In genomic region chr16:52953215-52953614, GRCh38 we compare ENCODE assay signal across 21 cellular contexts.
"Had no signal": no experiment of that assay in that cellular context is flagged by ENCODE, and none has a peak within 500 bp of the region (broad histone marks: within the 10 kb centered on the region; RNA-seq: fewer than 3 reads in every experiment).

No MANE protein-coding gene starts in this region.

- H3K27me3 ChIP-seq: gastroesophageal sphincter, right lobe of liver, upper lobe of left lung had no signal

- H3K27ac ChIP-seq: epithelial cell of prostate, gastroesophageal sphincter, right lobe of liver, skin epidermis, thoracic aorta, upper lobe of left lung had no signal

- H3K4me1 ChIP-seq: gastroesophageal sphincter, right lobe of liver, upper lobe of left lung had no signal

- H3K9me3 ChIP-seq: gastroesophageal sphincter, right lobe of liver, thoracic aorta, upper lobe of left lung had no signal

- H3K36me3 ChIP-seq: gastroesophageal sphincter, right lobe of liver, thoracic aorta, upper lobe of left lung had no signal

- H3K4me3 ChIP-seq: gastroesophageal sphincter, right lobe of liver, skin epidermis, thoracic aorta, upper lobe of left lung had no signal

- DNase-seq: activated CD4-positive, alpha-beta T cell treated with anti-CD3 and anti-CD28 coated beads for 1 hour; activated CD4-positive, alpha-beta T cell treated with anti-CD3 and anti-CD28 coated beads, Interleukin-2, amount 50 U/mL, for 1 hour; activated CD8-positive, alpha-beta memory T cell treated with anti-CD3 and anti-CD28 coated beads for 24 hours; activated CD8-positive, alpha-beta memory T cell treated with anti-CD3 and anti-CD28 coated beads, Interleukin-2, amount 50 U/mL, for 48 hours; activated naive CD4-positive, alpha-beta T cell treated with Interleukin-2 at 50 U/mL for 16 hours; activated naive CD8-positive, alpha-beta T cell treated with anti-CD3 and anti-CD28 coated beads, Interleukin-2, amount 10 ng/mL, durations not matched to agents 7 days and 5 days; activated T-cell treated with anti-CD3 and anti-CD28 coated beads, Interleukin-2, amount 50 U/mL, for 4 hours; amniotic stem cell; head of caudate nucleus; hypothalamus; left cardiac atrium; nucleus accumbens; right lobe of liver; stimulated activated CD4-positive, alpha-beta T cell treated with anti-CD3 and anti-CD28 coated beads, Interleukin-4, amount 100 ng/mL, for 1 hour; stimulated activated naive CD4-positive, alpha-beta T cell; T-helper 1 cell; upper lobe of left lung had no signal

- ATAC-seq: activated T-cell treated with anti-CD3 and anti-CD28 coated beads, Interleukin-2, amount 50 U/mL, for 4 hours; gastroesophageal sphincter; right lobe of liver had no signal
